In the genomic region with DNA sequence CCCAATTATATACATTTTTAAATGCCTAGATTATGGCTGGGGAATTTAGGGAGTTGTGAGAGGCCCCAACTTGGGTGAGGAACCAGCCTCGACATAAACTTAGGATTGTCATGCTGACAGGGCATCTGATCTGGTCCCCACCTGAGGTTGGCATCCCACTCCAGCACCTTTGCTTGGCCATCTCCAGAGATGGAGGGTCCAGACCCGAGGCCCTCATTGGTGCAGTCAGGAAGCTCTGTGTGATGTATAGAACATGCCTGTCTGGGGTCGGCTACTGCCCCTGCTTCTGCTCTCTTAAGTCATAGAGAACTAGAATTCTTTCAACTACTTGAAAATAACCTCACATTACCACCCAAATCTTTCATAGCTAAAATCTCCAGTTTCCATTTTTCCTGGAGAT, we compare ENCODE assay signal across 1 cellular context.
TF ChIP-seq lines count a peak whose summit lies in the region.

No MANE protein-coding gene starts in this region.

TF ChIP-seq in K562, 482 proteins besides CTCF, POLR2A, EP300 and RAD21:
- TF ChIP-seq, protein P1, sequence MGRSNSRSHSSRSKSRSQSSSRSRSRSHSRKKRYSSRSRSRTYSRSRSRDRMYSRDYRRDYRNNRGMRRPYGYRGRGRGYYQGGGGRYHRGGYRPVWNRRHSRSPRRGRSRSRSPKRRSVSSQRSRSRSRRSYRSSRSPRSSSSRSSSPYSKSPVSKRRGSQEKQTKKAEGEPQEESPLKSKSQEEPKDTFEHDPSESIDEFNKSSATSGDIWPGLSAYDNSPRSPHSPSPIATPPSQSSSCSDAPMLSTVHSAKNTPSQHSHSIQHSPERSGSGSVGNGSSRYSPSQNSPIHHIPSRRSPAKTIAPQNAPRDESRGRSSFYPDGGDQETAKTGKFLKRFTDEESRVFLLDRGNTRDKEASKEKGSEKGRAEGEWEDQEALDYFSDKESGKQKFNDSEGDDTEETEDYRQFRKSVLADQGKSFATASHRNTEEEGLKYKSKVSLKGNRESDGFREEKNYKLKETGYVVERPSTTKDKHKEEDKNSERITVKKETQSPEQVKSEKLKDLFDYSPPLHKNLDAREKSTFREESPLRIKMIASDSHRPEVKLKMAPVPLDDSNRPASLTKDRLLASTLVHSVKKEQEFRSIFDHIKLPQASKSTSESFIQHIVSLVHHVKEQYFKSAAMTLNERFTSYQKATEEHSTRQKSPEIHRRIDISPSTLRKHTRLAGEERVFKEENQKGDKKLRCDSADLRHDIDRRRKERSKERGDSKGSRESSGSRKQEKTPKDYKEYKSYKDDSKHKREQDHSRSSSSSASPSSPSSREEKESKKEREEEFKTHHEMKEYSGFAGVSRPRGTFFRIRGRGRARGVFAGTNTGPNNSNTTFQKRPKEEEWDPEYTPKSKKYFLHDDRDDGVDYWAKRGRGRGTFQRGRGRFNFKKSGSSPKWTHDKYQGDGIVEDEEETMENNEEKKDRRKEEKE (IDR thresholded peaks at IDR 0.05; ENCODE audit: borderline replicate concordance in 1 of 2, control insufficient read depth in 1 of 2, low read depth in 2 of 2, low read length in 1 of 2), result no peak
- peak; percentile 67 for TF ChIP-seq WHSC1 (IDR thresholded peaks at IDR 0.05; ENCODE audit: low read length)
